In the genomic region with DNA sequence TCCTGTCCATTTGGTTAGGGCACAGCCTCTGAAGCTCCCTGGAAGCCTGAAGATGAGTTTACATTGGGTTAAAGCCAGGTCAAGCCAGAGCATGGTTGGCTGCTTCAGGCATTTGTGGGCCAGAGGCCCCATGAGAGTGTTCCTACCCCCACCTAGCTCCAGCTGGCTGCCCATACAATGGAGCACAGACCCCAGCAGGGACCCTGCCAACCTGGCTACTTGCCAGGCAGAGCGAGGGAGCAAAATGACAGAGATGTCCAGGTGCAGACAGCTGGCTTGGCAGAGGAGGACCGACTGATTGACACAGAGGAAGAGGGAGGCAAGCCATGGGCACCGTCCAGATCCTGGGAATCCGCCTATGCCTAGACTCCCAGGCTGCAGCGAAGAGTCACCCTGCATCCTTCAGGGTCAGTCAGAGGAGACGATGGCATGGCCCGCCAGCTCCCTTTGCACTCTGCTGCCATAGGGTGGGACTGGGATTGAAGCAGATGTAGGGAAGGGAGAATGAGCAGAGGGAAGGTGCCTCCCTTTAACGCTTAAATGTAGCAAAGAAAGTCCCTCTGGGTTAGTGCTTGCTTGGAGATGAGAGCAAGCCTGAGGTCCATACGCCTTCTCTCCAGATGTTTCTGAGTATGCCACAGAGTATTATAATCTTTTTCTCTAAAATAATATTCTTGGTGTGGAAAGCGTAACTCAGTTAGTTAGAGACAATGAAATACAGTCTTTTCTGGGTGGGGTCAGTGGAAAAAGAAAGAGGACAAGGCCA, we compare ENCODE assay signal across 13 cellular contexts.
A peak's percentile ranks its signal among the peaks of the same experiment; 100 is the strongest.
DNase-seq lines count a peak whose midpoint lies in the region; ATAC-seq and TF ChIP-seq lines count a peak whose summit lies in the region.
"Had no signal": no experiment of that assay in that cellular context is flagged by ENCODE, and none has a peak within 500 bp of the region (broad histone marks: within the 10 kb centered on the region; RNA-seq: fewer than 3 reads in every experiment).

No MANE protein-coding gene starts in this region.

- no peaks in the 10 kb centered on the region for H3F3A ChIP-seq in SK-N-SH (replicated peaks; ENCODE audit: insufficient read depth)

- H3K4me1 ChIP-seq in SK-N-SH (ENCODE audit: control insufficient read depth in 1 of 2, insufficient read depth in 2 of 2, low read depth in 1 of 2, low read length in 1 of 2) (peaks cover 4 to 15% of the 10 kb centered on the region in 2 experiments; a peak in 3 of 4 replicates), mucosa of descending colon (ENCODE audit: low read depth) (no peaks in the 10 kb centered on the region)
- H3K4me1 ChIP-seq: body of pancreas, gastrocnemius medialis had no signal

- no peak for TF ChIP-seq RAD21 in SK-N-SH (IDR thresholded peaks at IDR 0.05; ENCODE audit: low read length)

- no peak for ATAC-seq in GM18907 (IDR thresholded peaks at IDR 0.05; ENCODE audit: unreplicated experiment)
- ATAC-seq in mucosa of descending colon, result no peak
- ATAC-seq in natural killer cell treated with Interleukin-12 subunit alpha and Interleukin-12 subunit beta and Interleukin-15 and Interleukin-18, amount 100 ng/mL, for 72 hours, result no peak
- ATAC-seq: body of pancreas, gastrocnemius medialis had no signal

- no peak for TF ChIP-seq EP300 in SK-N-SH (IDR thresholded peaks at IDR 0.05; ENCODE audit: borderline replicate concordance in 1 of 2, low read depth in 1 of 2, low read length in 1 of 2)

- POLR2A ChIA-PET in SK-N-SH (lab: Yijun Ruan, JAX), result no interaction called here

- DNase-seq in COLO668 (lab: John Stamatoyannopoulos, UW; ENCODE audit: unreplicated experiment), result peak; percentile 90
- DNase-seq in NCI-H128 (lab: John Stamatoyannopoulos, UW; ENCODE audit: unreplicated experiment), result peak; percentile 40
- peak; percentile 32 for DNase-seq in SK-N-SH
- DNase-seq in hepatic stellate cell (ENCODE audit: low spot score), result peak; percentile 33
- no peak for DNase-seq in mucosa of descending colon
- no peak for DNase-seq in natural killer cell treated with Interleukin-12 subunit alpha and Interleukin-12 subunit beta and Interleukin-15 and Interleukin-18, amount 100 ng/mL, for 72 hours (ENCODE audit: low spot score)
- no peak for DNase-seq in dedifferentiated amniotic fluid mesenchymal stem cell (ENCODE audit: extremely low spot score)
- DNase-seq: activated CD8-positive, alpha-beta memory T cell treated with anti-CD3 and anti-CD28 coated beads, Interleukin-2, amount 50 U/mL, for 4 hours; body of pancreas; gastrocnemius medialis; NCI-H82 had no signal

- H4K20me1 ChIP-seq in SK-N-SH (ENCODE audit: insufficient read depth), result no peaks in the 10 kb centered on the region

- peaks cover 0 to 6% of the 10 kb centered on the region in 2 donors for H3K27me3 Mint-ChIP-seq in natural killer cell treated with Interleukin-12 subunit alpha and Interleukin-12 subunit beta and Interleukin-15 and Interleukin-18, amount 100 ng/mL, for 72 hours

- H3K79me2 ChIP-seq in SK-N-SH (ENCODE audit: insufficient read depth), result no peaks in the 10 kb centered on the region

- no peak overlapping the region for H3K4me3 Mint-ChIP-seq in natural killer cell treated with Interleukin-12 subunit alpha and Interleukin-12 subunit beta and Interleukin-15 and Interleukin-18, amount 100 ng/mL, for 72 hours
- H3K4me3 Mint-ChIP-seq: B cell had no signal

- H2AFZ ChIP-seq in SK-N-SH (ENCODE audit: low read depth), result no peak overlapping the region

- H3K9me2 ChIP-seq in SK-N-SH, result no peaks in the 10 kb centered on the region

- no peak overlapping the region for H3K4me2 ChIP-seq in SK-N-SH

- WGBS in SK-N-SH (ENCODE audit: low lambda C conversion rate), result 84% methylated on average over 3 of the region's 10 CpGs

- TF ChIP-seq CTCF in SK-N-SH (IDR thresholded peaks at IDR 0.05), result no peak
- no peak for TF ChIP-seq CTCF in mucosa of descending colon (IDR thresholded peaks at IDR 0.05)

- no peaks in the 10 kb centered on the region for H3K36me3 Mint-ChIP-seq in natural killer cell treated with Interleukin-12 subunit alpha and Interleukin-12 subunit beta and Interleukin-15 and Interleukin-18, amount 100 ng/mL, for 72 hours

- intact Hi-C loops in mucosa of descending colon (cut with DNase I, micrococcal nuclease), result no loop called here

- no peaks in the 10 kb centered on the region for H3K27me3 ChIP-seq in SK-N-SH (ENCODE audit: insufficient read depth)
- H3K27me3 ChIP-seq: body of pancreas had no signal

- no peak overlapping the region for H3K27ac ChIP-seq in SK-N-SH (ENCODE audit: low read depth in 2 of 2, low read length in 1 of 2)
- H3K27ac ChIP-seq: body of pancreas, gastrocnemius medialis had no signal

- H3K9ac ChIP-seq in SK-N-SH, result no peak overlapping the region

- CTCF ChIA-PET in SK-N-SH (lab: Yijun Ruan, JAX), result interaction anchor here (0.9 kb wide), 1 partner anchor 98 kb away, joined by 3 read pairs; no protein-coding TSS in a partner anchor

- no peaks in the 10 kb centered on the region for H3K4me1 Mint-ChIP-seq in natural killer cell treated with Interleukin-12 subunit alpha and Interleukin-12 subunit beta and Interleukin-15 and Interleukin-18, amount 100 ng/mL, for 72 hours (ENCODE audit: low read depth in 2 of 2)
- H3K4me1 Mint-ChIP-seq: B cell had no signal

- H3K9me3 ChIP-seq in SK-N-SH (no peaks in the 10 kb centered on the region), mucosa of descending colon (no peaks in the 10 kb centered on the region)
- H3K9me3 ChIP-seq: body of pancreas, gastrocnemius medialis had no signal

- H3K27ac Mint-ChIP-seq in natural killer cell treated with Interleukin-12 subunit alpha and Interleukin-12 subunit beta and Interleukin-15 and Interleukin-18, amount 100 ng/mL, for 72 hours, result no peak overlapping the region
- H3K27ac Mint-ChIP-seq: B cell had no signal

- H3K4me3 ChIP-seq in SK-N-SH (ENCODE audit: low read depth in 2 of 2, low read length in 1 of 2), result no peak overlapping the region
- H3K4me3 ChIP-seq in mucosa of descending colon, result no peak overlapping the region
- H3K4me3 ChIP-seq: body of pancreas, gastrocnemius medialis had no signal

- no peaks in the 10 kb centered on the region for H3K9me3 Mint-ChIP-seq in natural killer cell treated with Interleukin-12 subunit alpha and Interleukin-12 subunit beta and Interleukin-15 and Interleukin-18, amount 100 ng/mL, for 72 hours

- H3K36me3 ChIP-seq in SK-N-SH (replicated peaks in 1 of 2; ENCODE audit: control insufficient read depth in 1 of 2, insufficient read depth in 2 of 2, low read length in 1 of 2) (no peaks in the 10 kb centered on the region), mucosa of descending colon (ENCODE audit: low read depth) (no peaks in the 10 kb centered on the region)
- H3K36me3 ChIP-seq: gastrocnemius medialis had no signal

TF ChIP-seq in SK-N-SH, 30 proteins besides CTCF, POLR2A, EP300 and RAD21:
- TF ChIP-seq TEAD4 (IDR thresholded peaks at IDR 0.05; ENCODE audit: borderline replicate concordance, insufficient read depth) (no peak), NFIC (IDR thresholded peaks at IDR 0.05; ENCODE audit: borderline replicate concordance) (peak; percentile 18; the same call in 1 of the 2 replicates)

Comparison
In these comparisons a context has a peak if more than half of its experiments do, and no peak if none do; other contexts are left out.
1. DNase-seq: peak in COLO668 (single experiment), NCI-H128 (single experiment), SK-N-SH (single experiment) and hepatic stellate cell (single experiment); none in mucosa of descending colon (0 of 3), natural killer cell treated with Interleukin-12 subunit alpha and Interleukin-12 subunit beta and Interleukin-15 and Interleukin-18, amount 100 ng/mL, for 72 hours (single experiment) and dedifferentiated amniotic fluid mesenchymal stem cell (single experiment).